Comparison of ENCODE assay signal across 18 cellular contexts in the genomic region with DNA sequence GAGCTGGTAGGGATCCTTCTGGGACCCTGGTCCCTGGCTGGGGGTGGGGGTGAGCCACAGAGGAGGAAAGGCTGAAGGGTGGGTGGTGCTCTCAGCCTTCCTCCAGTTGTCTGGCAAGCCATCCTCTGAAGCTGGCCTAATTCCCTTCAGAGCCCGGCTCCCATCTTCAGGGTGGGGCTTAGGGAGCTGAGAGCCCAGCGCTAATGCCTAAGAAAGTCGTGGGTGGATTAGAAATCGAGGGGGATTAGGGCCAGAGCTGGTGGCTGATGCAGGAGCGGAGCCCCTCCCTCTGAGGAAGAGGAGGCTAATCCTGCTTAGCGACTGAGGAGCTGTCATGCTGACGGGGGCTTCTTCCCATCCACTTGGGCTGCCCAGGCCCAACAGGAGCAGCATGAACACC. TPM values are rescaled to one million over a fixed set of nuclear protein-coding genes. Genes with fewer than 3 reads are reported as not detected.
"Had no signal": no experiment of that assay in that cellular context is flagged by ENCODE, and none has a peak within 500 bp of the region (broad histone marks: within the 10 kb centered on the region; RNA-seq: fewer than 3 reads in every experiment).

No MANE protein-coding gene starts in this region.

- H3K9me2 ChIP-seq: SK-N-SH had no signal

- H3K27ac ChIP-seq: RWPE1 had no signal

- DNase-seq: KBM-7, MV-4-11, NCI-H1048, NCI-H1436 treated with DMSO at 0.1 percent for 48 hours, NCI-H1694, NCI-H187 treated with DMSO at 0.1 percent for 48 hours, NCI-H2029 treated with DMSO at 0.1 percent for 48 hours, NCI-H2171 treated with DMSO at 0.1 percent for 48 hours, NCI-H345, NCI-H446 treated with DMSO at 0.1 percent for 48 hours, NCI-H510A treated with DMSO at 0.1 percent for 48 hours, SHP77, SK-N-SH, SW 1271, T-cell had no signal

- H3K9me3 ChIP-seq: SK-N-SH had no signal

- H3K4me2 ChIP-seq: SK-N-SH had no signal

RNA-seq across cellular contexts. Expression of a gene that starts 30.8 kb away (rescaled TPM):
- total RNA-seq: LHCN-M2, MCF 10A, T-cell had no signal
- polyA plus RNA-seq: SK-N-SH had no signal
